Comparison of ENCODE assay signal across 18 cellular contexts in the genomic region with DNA sequence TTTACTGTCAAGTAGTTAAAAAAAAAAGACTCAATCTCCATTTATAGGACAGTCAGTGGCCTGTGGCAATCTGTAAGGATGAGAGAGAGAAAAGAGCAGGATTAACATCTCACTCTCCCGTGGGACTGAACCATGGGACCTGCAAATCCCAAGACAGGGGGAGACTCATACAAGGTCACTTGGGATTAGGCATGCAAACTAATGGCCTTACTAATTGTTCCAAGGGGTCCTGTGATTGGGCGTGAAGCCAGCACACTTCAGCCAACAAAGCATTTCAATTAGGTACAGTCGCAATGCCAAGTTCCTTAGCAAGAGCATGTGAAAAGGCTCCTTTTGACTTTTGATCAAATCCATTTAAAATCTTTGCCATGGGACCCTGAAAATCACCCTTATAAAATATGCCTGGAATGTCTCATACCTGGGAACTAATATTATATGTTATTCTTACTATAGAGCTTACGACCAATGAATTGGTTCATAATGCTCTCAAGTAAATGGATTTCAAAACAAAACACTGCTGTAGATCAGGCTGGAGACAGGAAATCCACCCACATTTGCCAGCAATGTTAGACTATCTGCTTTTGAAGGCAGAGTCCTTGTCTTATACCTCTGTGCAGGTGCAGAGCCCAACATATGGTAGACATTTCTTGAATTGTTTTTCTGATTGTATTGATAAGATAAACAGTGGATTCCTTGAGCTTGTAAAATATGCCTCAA.
DNase-seq lines count a peak whose midpoint lies in the region.
"Had no signal": no experiment of that assay in that cellular context is flagged by ENCODE, and none has a peak within 500 bp of the region (broad histone marks: within the 10 kb centered on the region; RNA-seq: fewer than 3 reads in every experiment).

No MANE protein-coding gene starts in this region.

- H2BK120ac ChIP-seq in trophoblast cell (ENCODE audit: insufficient read depth, low read length, poor library complexity): no peak overlapping the region

- no peak overlapping the region for H3K27ac Mint-ChIP-seq in activated naive CD8-positive, alpha-beta T cell treated with anti-CD3 and anti-CD28 coated beads for 36 hours
- H3K27ac Mint-ChIP-seq: activated CD4-positive, alpha-beta T cell treated with anti-CD3 and anti-CD28 coated beads for 36 hours; IgD-negative memory B cell; immature natural killer cell had no signal

- no peaks in the 10 kb centered on the region for H3K36me3 ChIP-seq in trophoblast cell (ENCODE audit: control insufficient read depth in 1 of 2, insufficient read depth in 2 of 2, low read length in 2 of 2)
- H3K36me3 ChIP-seq: neutrophil had no signal

- no peak overlapping the region for H3K18ac ChIP-seq in trophoblast cell (ENCODE audit: low read length)

- H3K9me3 Mint-ChIP-seq in activated naive CD8-positive, alpha-beta T cell treated with anti-CD3 and anti-CD28 coated beads for 36 hours: no peaks in the 10 kb centered on the region
- H3K9me3 Mint-ChIP-seq: IgD-negative memory B cell had no signal

- H3K4ac ChIP-seq in trophoblast cell (ENCODE audit: low read depth, low read length): no peak overlapping the region

- H2BK5ac ChIP-seq in trophoblast cell (ENCODE audit: low read depth, low read length, poor library complexity): no peak overlapping the region

- DNase-seq in ELF-1 (ENCODE audit: low read depth, low spot score): peak; percentile 27
- peak; percentile 86 for DNase-seq in NCI-H82 (lab: John Stamatoyannopoulos, UW)
- peak; percentile 48 for DNase-seq in globus pallidus (ENCODE audit: low spot score)
- peak; percentile 22 to 73 for DNase-seq in trophoblast cell
- DNase-seq in NCI-H2171 (lab: John Stamatoyannopoulos, UW): no peak
- no peak for DNase-seq in activated naive CD8-positive, alpha-beta T cell treated with anti-CD3 and anti-CD28 coated beads for 36 hours
- no peak for DNase-seq in activated T-cell treated with anti-CD3 and anti-CD28 coated beads, Interleukin-2, amount 50 U/mL, for 48 hours
- no peak for DNase-seq in superior temporal gyrus (ENCODE audit: extremely low spot score)
- DNase-seq: activated CD4-positive, alpha-beta T cell treated with anti-CD3 and anti-CD28 coated beads for 36 hours; activated CD8-positive, alpha-beta memory T cell treated with anti-CD3 and anti-CD28 coated beads, Interleukin-2, amount 50 U/mL, for 48 hours; cortex of kidney; erythroblast; immature natural killer cell; NCI-H2029 treated with DMSO at 0.1 percent for 48 hours; NCI-H774; stimulated activated CD4-positive, alpha-beta T cell treated with anti-CD3 and anti-CD28 coated beads, Interleukin-2, amount 100 ng/mL, for 48 hours had no signal

- H3K9ac ChIP-seq in trophoblast cell (ENCODE audit: low read length): no peak overlapping the region

- H3K4me1 ChIP-seq in trophoblast cell (ENCODE audit: control insufficient read depth in 1 of 2, insufficient read depth in 2 of 2, low read length in 2 of 2): peaks cover 2 to 4% of the 10 kb centered on the region in 2 experiments

- H3K4me1 Mint-ChIP-seq in activated naive CD8-positive, alpha-beta T cell treated with anti-CD3 and anti-CD28 coated beads for 36 hours: no peaks in the 10 kb centered on the region
- H3K4me1 Mint-ChIP-seq: immature natural killer cell had no signal

- WGBS in trophoblast cell (ENCODE audit: extremely low coverage, insufficient coverage, insufficient read length): no CpG with 5 or more reads among the region's 4 CpGs

- no peaks in the 10 kb centered on the region for H3K27me3 ChIP-seq in trophoblast cell (ENCODE audit: insufficient read depth, low read length)
- H3K27me3 ChIP-seq: neutrophil had no signal

- H3K27ac ChIP-seq in trophoblast cell (ENCODE audit: low read depth, low read length): no peak overlapping the region
- H3K27ac ChIP-seq: neutrophil had no signal

- H3K4me3 Mint-ChIP-seq in activated naive CD8-positive, alpha-beta T cell treated with anti-CD3 and anti-CD28 coated beads for 36 hours: no peak overlapping the region
- H3K4me3 Mint-ChIP-seq: activated CD4-positive, alpha-beta T cell treated with anti-CD3 and anti-CD28 coated beads for 36 hours; IgD-negative memory B cell; immature natural killer cell had no signal

- no peaks in the 10 kb centered on the region for H3K36me3 Mint-ChIP-seq in activated naive CD8-positive, alpha-beta T cell treated with anti-CD3 and anti-CD28 coated beads for 36 hours
- H3K36me3 Mint-ChIP-seq: IgD-negative memory B cell, immature natural killer cell had no signal

- H3K23ac ChIP-seq in trophoblast cell (ENCODE audit: low read length): no peak overlapping the region

- no peak overlapping the region for H4K8ac ChIP-seq in trophoblast cell (ENCODE audit: low read depth, low read length)

- H3K79me2 ChIP-seq in trophoblast cell (ENCODE audit: control insufficient read depth, insufficient read depth, low read length, poor library complexity): no peaks in the 10 kb centered on the region

- no peak overlapping the region for H2BK12ac ChIP-seq in trophoblast cell (ENCODE audit: low read length)

- no peak overlapping the region for H3K4me2 ChIP-seq in trophoblast cell (ENCODE audit: low read length)

- no peak overlapping the region for H3K4me3 ChIP-seq in trophoblast cell (ENCODE audit: low read depth, low read length)

- H3K79me1 ChIP-seq in trophoblast cell (ENCODE audit: low read length): peaks cover 3% of the 10 kb centered on the region

- peaks cover 3% of the 10 kb centered on the region for H3K27me3 Mint-ChIP-seq in activated naive CD8-positive, alpha-beta T cell treated with anti-CD3 and anti-CD28 coated beads for 36 hours
- H3K27me3 Mint-ChIP-seq: activated CD4-positive, alpha-beta T cell treated with anti-CD3 and anti-CD28 coated beads for 36 hours; IgD-negative memory B cell had no signal

- no peak overlapping the region for H4K91ac ChIP-seq in trophoblast cell (ENCODE audit: low read depth, low read length)

- no peak overlapping the region for H3K14ac ChIP-seq in trophoblast cell (ENCODE audit: low read length)

- no peak overlapping the region for H2AFZ ChIP-seq in trophoblast cell (ENCODE audit: insufficient read depth, low read length, poor library complexity)

- H4K12ac ChIP-seq in trophoblast cell (ENCODE audit: low read depth, low read length): no peak overlapping the region

- H2AK5ac ChIP-seq in trophoblast cell (ENCODE audit: low read length): no peak overlapping the region

- H3K9me3 ChIP-seq in trophoblast cell (ENCODE audit: insufficient read depth, low read depth, low read length): no peaks in the 10 kb centered on the region
- H3K9me3 ChIP-seq: neutrophil had no signal

Comparison
In these comparisons a context has a peak if more than half of its experiments do, and no peak if none do; other contexts are left out.
1. DNase-seq: peak in ELF-1 (single experiment), NCI-H82 (single experiment), globus pallidus (single experiment) and trophoblast cell (2 of 2); none in NCI-H2171 (single experiment), activated naive CD8-positive, alpha-beta T cell treated with anti-CD3 and anti-CD28 coated beads for 36 hours (single experiment), activated T-cell treated with anti-CD3 and anti-CD28 coated beads, Interleukin-2, amount 50 U/mL, for 48 hours (0 of 2) and superior temporal gyrus (single experiment).